Comparison of ENCODE assay signal across 1 cellular context in the genomic region with DNA sequence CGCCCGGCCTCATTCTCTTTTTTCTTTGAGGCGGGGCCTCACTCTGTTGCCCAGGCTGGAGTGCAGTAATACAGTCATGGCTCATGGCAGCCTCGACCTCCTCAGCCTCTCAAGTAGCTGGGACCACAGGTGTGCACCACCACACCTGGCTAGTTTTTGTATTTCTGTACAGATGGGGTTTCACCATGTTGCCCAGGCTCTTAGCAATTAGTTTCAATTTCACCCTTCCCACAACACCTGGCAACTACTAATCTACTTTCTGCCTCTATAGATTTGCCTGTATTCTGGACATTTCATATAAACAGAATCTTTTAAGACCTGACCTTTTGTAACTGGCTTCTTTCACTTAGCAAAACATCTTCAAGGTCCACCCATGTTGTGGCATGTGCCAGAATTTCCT.
TF ChIP-seq lines count a peak whose summit lies in the region.

No MANE protein-coding gene starts in this region.

TF ChIP-seq in GM12878, 131 proteins besides CTCF, POLR2A, EP300 and RAD21:
- TF ChIP-seq TCF3 (IDR thresholded peaks at IDR 0.05; ENCODE audit: borderline replicate concordance, insufficient read depth, low read depth, low read length): peak; percentile 45; the same call in 1 of the 2 replicates
- TF ChIP-seq CHD4 (IDR thresholded peaks at IDR 0.05): no peak
- TF ChIP-seq, protein P1, sequence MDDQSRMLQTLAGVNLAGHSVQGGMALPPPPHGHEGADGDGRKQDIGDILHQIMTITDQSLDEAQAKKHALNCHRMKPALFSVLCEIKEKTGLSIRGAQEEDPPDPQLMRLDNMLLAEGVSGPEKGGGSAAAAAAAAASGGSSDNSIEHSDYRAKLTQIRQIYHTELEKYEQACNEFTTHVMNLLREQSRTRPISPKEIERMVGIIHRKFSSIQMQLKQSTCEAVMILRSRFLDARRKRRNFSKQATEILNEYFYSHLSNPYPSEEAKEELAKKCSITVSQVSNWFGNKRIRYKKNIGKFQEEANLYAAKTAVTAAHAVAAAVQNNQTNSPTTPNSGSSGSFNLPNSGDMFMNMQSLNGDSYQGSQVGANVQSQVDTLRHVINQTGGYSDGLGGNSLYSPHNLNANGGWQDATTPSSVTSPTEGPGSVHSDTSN (IDR thresholded peaks at IDR 0.05; ENCODE audit: insufficient replicate concordance, low read depth, low read length): no peak
